Comparison of ENCODE assay signal across 35 cellular contexts in the genomic region with DNA sequence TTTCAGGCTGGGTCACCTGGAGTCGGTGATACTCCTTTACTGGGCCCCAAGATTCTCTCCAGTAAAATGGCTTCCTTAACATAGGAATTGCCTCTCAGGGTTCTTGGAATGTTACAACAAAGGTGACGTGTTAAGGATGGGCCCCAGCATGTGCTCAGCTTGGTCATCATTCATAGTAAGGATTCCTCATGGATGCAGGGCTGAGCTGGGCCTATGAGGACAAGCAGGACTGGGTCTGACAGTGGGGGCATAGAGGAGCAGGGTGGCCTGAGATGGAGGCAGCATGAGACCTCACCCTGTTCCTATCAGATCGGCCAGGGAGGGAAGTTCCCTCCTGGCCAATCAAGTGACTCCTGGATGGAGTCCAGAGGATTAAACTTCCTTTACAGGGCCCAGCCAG. TPM values are rescaled to one million over a fixed set of nuclear protein-coding genes. Genes with fewer than 3 reads are reported as not detected.
"Had no signal": no experiment of that assay in that cellular context is flagged by ENCODE, and none has a peak within 500 bp of the region (broad histone marks: within the 10 kb centered on the region; RNA-seq: fewer than 3 reads in every experiment).

No MANE protein-coding gene starts in this region.

- H3K27me3 Mint-ChIP-seq: activated B cell treated with CpG ODN at 0.5 μM for 24 hours; activated CD4-positive, alpha-beta memory T cell treated with anti-CD3 and anti-CD28 coated beads for 36 hours; activated naive CD4-positive, alpha-beta T cell treated with anti-CD3 and anti-CD28 coated beads, Interleukin-2, amount 10 ng/mL, durations not matched to agents 7 days and 5 days had no signal

- H3K4me3 ChIP-seq: cardiac muscle cell, SK-N-MC had no signal

- H3K27ac Mint-ChIP-seq: activated B cell treated with CpG ODN at 0.5 μM for 24 hours; activated CD4-positive, alpha-beta memory T cell treated with anti-CD3 and anti-CD28 coated beads for 36 hours; activated naive CD4-positive, alpha-beta T cell treated with anti-CD3 and anti-CD28 coated beads, Interleukin-2, amount 10 ng/mL, durations not matched to agents 7 days and 5 days; activated naive CD8-positive, alpha-beta T cell treated with anti-CD3 and anti-CD28 coated beads for 36 hours had no signal

- H3K9me3 Mint-ChIP-seq: activated B cell treated with CpG ODN at 0.5 μM for 24 hours; activated CD4-positive, alpha-beta memory T cell treated with anti-CD3 and anti-CD28 coated beads for 36 hours; activated naive CD4-positive, alpha-beta T cell treated with anti-CD3 and anti-CD28 coated beads, Interleukin-2, amount 10 ng/mL, durations not matched to agents 7 days and 5 days; activated naive CD8-positive, alpha-beta T cell treated with anti-CD3 and anti-CD28 coated beads for 36 hours had no signal

- H3K36me3 ChIP-seq: brain microvascular endothelial cell, cardiac muscle cell had no signal

- H3K4me1 Mint-ChIP-seq: activated B cell treated with CpG ODN at 0.5 μM for 24 hours; activated naive CD4-positive, alpha-beta T cell treated with anti-CD3 and anti-CD28 coated beads, Interleukin-2, amount 10 ng/mL, durations not matched to agents 7 days and 5 days; activated naive CD8-positive, alpha-beta T cell treated with anti-CD3 and anti-CD28 coated beads for 36 hours had no signal

- H3K27me3 ChIP-seq: brain microvascular endothelial cell, cardiac muscle cell had no signal

- H3K27ac ChIP-seq: brain microvascular endothelial cell, cardiac muscle cell, SK-N-MC, VCaP had no signal

- H3K4me3 Mint-ChIP-seq: activated B cell treated with CpG ODN at 0.5 μM for 24 hours; activated CD4-positive, alpha-beta memory T cell treated with anti-CD3 and anti-CD28 coated beads for 36 hours; activated naive CD4-positive, alpha-beta T cell treated with anti-CD3 and anti-CD28 coated beads, Interleukin-2, amount 10 ng/mL, durations not matched to agents 7 days and 5 days; activated naive CD8-positive, alpha-beta T cell treated with anti-CD3 and anti-CD28 coated beads for 36 hours had no signal

- DNase-seq: activated B cell treated with CpG ODN at 0.5 μM for 24 hours; activated CD4-positive, alpha-beta memory T cell treated with anti-CD3 and anti-CD28 coated beads for 36 hours; activated CD4-positive, alpha-beta T cell treated with anti-CD3 and anti-CD28 coated beads for 4 hours; activated CD4-positive, alpha-beta T cell treated with anti-CD3 and anti-CD28 coated beads, Interleukin-2, amount 50 U/mL, for 1 hour; activated CD4-positive, CD25-positive, alpha-beta regulatory T cell treated with anti-CD3 and anti-CD28 coated beads, Interleukin-2, amount 50 U/mL, for 72 hours; activated CD8-positive, alpha-beta memory T cell treated with anti-CD3 and anti-CD28 coated beads, Interleukin-2, amount 50 U/mL, for 4 hours; activated effector memory CD4-positive, alpha-beta T cell treated with Interleukin-2 at 50 U/mL for 16 hours; activated naive CD4-positive, alpha-beta T cell treated with anti-CD3 and anti-CD28 coated beads, Interleukin-2, amount 10 ng/mL, durations not matched to agents 7 days and 5 days; activated naive CD8-positive, alpha-beta T cell treated with anti-CD3 and anti-CD28 coated beads for 36 hours; activated T-cell treated with anti-CD3 and anti-CD28 coated beads for 4 hours; activated T-cell treated with anti-CD3 and anti-CD28 coated beads, Interleukin-2, amount 50 U/mL, for 48 hours; amniotic stem cell; aorta; brain microvascular endothelial cell; KG1; NCI-H1092 treated with DMSO at 0.1 percent for 48 hours; NCI-H1417; NCI-H146; NCI-H187; NCI-H2029 treated with DMSO at 0.1 percent for 48 hours; NCI-H2107; NCI-H2171; NCI-H510A; NCI-H526; NCI-H748 treated with DMSO at 0.1 percent for 48 hours; NK-92 treated with Interleukin-12 subunit alpha and Interleukin-12 subunit beta, amount 100 ng/mL, for 24 hours; Right ventricle myocardium superior; T1000 had no signal

- H3K36me3 Mint-ChIP-seq: activated CD4-positive, alpha-beta memory T cell treated with anti-CD3 and anti-CD28 coated beads for 36 hours; activated naive CD4-positive, alpha-beta T cell treated with anti-CD3 and anti-CD28 coated beads, Interleukin-2, amount 10 ng/mL, durations not matched to agents 7 days and 5 days; activated naive CD8-positive, alpha-beta T cell treated with anti-CD3 and anti-CD28 coated beads for 36 hours had no signal

RNA-seq across cellular contexts. Expression of a gene that starts 12.8 kb away (rescaled TPM):
- total RNA-seq: activated B cell treated with CpG ODN at 0.5 μM for 24 hours; activated CD4-positive, alpha-beta memory T cell treated with anti-CD3 and anti-CD28 coated beads for 36 hours; activated naive CD8-positive, alpha-beta T cell treated with anti-CD3 and anti-CD28 coated beads for 36 hours; aorta; cardiac muscle cell; LHCN-M2; OCI-LY7; Right ventricle myocardium superior; T-helper 1 cell treated with Interleukin-12 subunit alpha and Interleukin-12 subunit beta and Interleukin-4 antibody, amounts not matched to agents 30 ng/mL and 1 ng/mL, for 36 hours; T-helper 2 cell treated with Interferon-gamma antibody and Interleukin-4, amounts not matched to agents 100 ng/mL and 5 ng/mL, for 36 hours had no signal
- polyA plus RNA-seq: aorta, cardiac muscle cell had no signal
